Comparison of ENCODE assay signal across 1 cellular context in genomic region chrX:66008403-66008970, GRCh38.
TF ChIP-seq lines count a peak whose summit lies in the region.

No MANE protein-coding gene starts in this region.

TF ChIP-seq in K562, 482 proteins besides CTCF, POLR2A, EP300 and RAD21 (continued from another document):
- TF ChIP-seq MEF2A (IDR thresholded peaks at IDR 0.05; ENCODE audit: control insufficient read depth, low read depth, low read length), result no peak
- TF ChIP-seq POLR3G (IDR thresholded peaks at IDR 0.05; ENCODE audit: extremely low read depth, insufficient read length, insufficient replicate concordance), result no peak
- no peak for TF ChIP-seq HINFP (tag; conservative IDR thresholded peaks at IDR 0.05; ENCODE audit: low read depth)
- no peak for TF ChIP-seq ZNF707 (CRISPR knock-in tag; conservative IDR thresholded peaks at IDR 0.05)
- no peak for TF ChIP-seq ETV1 (tag; conservative IDR thresholded peaks at IDR 0.05; ENCODE audit: low read depth)
- TF ChIP-seq HDAC1 (IDR thresholded peaks at IDR 0.05), result peak in 1 of 2 experiments; percentile 83; a peak in 3 of 4 replicates
- TF ChIP-seq MBD2 (IDR thresholded peaks at IDR 0.05; ENCODE audit: borderline replicate concordance, low read depth), result no peak
- TF ChIP-seq ZNF41 (CRISPR knock-in tag; conservative IDR thresholded peaks at IDR 0.05), result no peak
TF ChIP-seq in K562: peak in this region for 49.
